Comparison of ENCODE assay signal across 21 cellular contexts in genomic region chr20:23230766-23231385, GRCh38.
"Had no signal": no experiment of that assay in that cellular context is flagged by ENCODE, and none has a peak within 500 bp of the region (broad histone marks: within the 10 kb centered on the region; RNA-seq: fewer than 3 reads in every experiment).

No MANE protein-coding gene starts in this region.

- DNase-seq: activated gamma-delta T cell treated with Interleukin-2 at 50 U/mL for 16 hours; activated T-cell treated with anti-CD3 and anti-CD28 coated beads, Interleukin-2, amount 50 U/mL, for 1 hour; aorta; central memory CD4-positive, alpha-beta T cell; endodermal cell; heart right ventricle; left colon; mucosa of descending colon; nephron progenitor cell; nucleus accumbens; stimulated activated CD4-positive, alpha-beta T cell treated with anti-CD3 and anti-CD28 coated beads, Interleukin-15, amount 100 ng/mL, for 24 hours; stimulated activated CD8-positive, alpha-beta memory T cell treated with anti-CD3 and anti-CD28 coated beads, Interleukin-4, amount 100 ng/mL, for 48 hours; stimulated activated naive B cell treated with anti-CD40 and anti-IgM and Interleukin-4, amounts not matched to agents 10 μg/mL and 1 μg/mL and 100 μg/mL, for 72 hours; T1000; transverse colon had no signal

- H3K9me3 ChIP-seq: mucosa of descending colon, transverse colon had no signal

- FAIRE-seq: colon, keratinocyte had no signal

- ATAC-seq: heart right ventricle; left colon; mucosa of descending colon; sciatic nerve; stimulated activated naive B cell treated with anti-CD40 and anti-IgM and Interleukin-4, amounts not matched to agents 10 μg/mL and 1 μg/mL and 100 μg/mL, for 72 hours; WTC11 had no signal

- H3K27me3 ChIP-seq: transverse colon had no signal

- H3K27ac ChIP-seq: epithelial cell of prostate, heart right ventricle, transverse colon had no signal

- H3K4me3 ChIP-seq: heart right ventricle, mucosa of descending colon, smooth muscle cell, transverse colon had no signal

- H3K36me3 ChIP-seq: heart right ventricle, transverse colon had no signal

- H3K4me2 ChIP-seq: smooth muscle cell had no signal
